ENCODE assay signal across 10 cellular contexts in genomic region chr10:11824376-11824775, GRCh38. TPM values are rescaled to one million over a fixed set of nuclear protein-coding genes. Genes with fewer than 3 reads are reported as not detected.
DNase-seq lines count a peak whose midpoint lies in the region; ATAC-seq lines count a peak whose summit lies in the region.
"Had no signal": no experiment of that assay in that cellular context is flagged by ENCODE, and none has a peak within 500 bp of the region (broad histone marks: within the 10 kb centered on the region; RNA-seq: fewer than 3 reads in every experiment).

No MANE protein-coding gene starts in this region.

- CTCF ChIA-PET in activated CD8-positive, alpha-beta memory T cell treated with anti-CD3 and anti-CD28 coated beads, Interleukin-2, amount 10 ng/mL, durations not matched to agents 7 days and 5 days (lab: Charles Lee) = no interaction called here

- H3K9ac ChIP-seq in subcutaneous abdominal adipose tissue (ENCODE audit: low read length in 5 of 5) = peak overlapping the region in 3 of 5 donors; percentile 56 to 74 (median 64)

- peaks cover 0 to 7% (median 0%) of the 10 kb centered on the region in 5 donors for H3K27me3 ChIP-seq in subcutaneous abdominal adipose tissue (ENCODE audit: control insufficient read depth in 5 of 5, insufficient read depth in 4 of 5, low read length in 5 of 5)

- peaks cover 11% of the 10 kb centered on the region for H3K4me1 Mint-ChIP-seq in activated CD8-positive, alpha-beta memory T cell treated with anti-CD3 and anti-CD28 coated beads, Interleukin-2, amount 10 ng/mL, durations not matched to agents 7 days and 5 days
- H3K4me1 Mint-ChIP-seq in activated naive CD8-positive, alpha-beta T cell treated with anti-CD3 and anti-CD28 coated beads for 36 hours = peaks cover 11% of the 10 kb centered on the region

- no peaks in the 10 kb centered on the region for H3K36me3 ChIP-seq in subcutaneous abdominal adipose tissue (ENCODE audit: control insufficient read depth in 5 of 5, insufficient read depth in 5 of 5, low read length in 5 of 5)

- H3K4me3 Mint-ChIP-seq in activated CD8-positive, alpha-beta memory T cell treated with anti-CD3 and anti-CD28 coated beads, Interleukin-2, amount 10 ng/mL, durations not matched to agents 7 days and 5 days = peak overlapping the region; percentile 61
- peak overlapping the region; percentile 78 for H3K4me3 Mint-ChIP-seq in activated naive CD8-positive, alpha-beta T cell treated with anti-CD3 and anti-CD28 coated beads for 36 hours

- no peaks in the 10 kb centered on the region for H3K9me3 Mint-ChIP-seq in activated CD8-positive, alpha-beta memory T cell treated with anti-CD3 and anti-CD28 coated beads, Interleukin-2, amount 10 ng/mL, durations not matched to agents 7 days and 5 days (ENCODE audit: low read depth)
- no peaks in the 10 kb centered on the region for H3K9me3 Mint-ChIP-seq in activated naive CD8-positive, alpha-beta T cell treated with anti-CD3 and anti-CD28 coated beads for 36 hours

- intact Hi-C loops in left colon (cut with DNase I, micrococcal nuclease) = no loop called here

- no peak overlapping the region for H3K27ac ChIP-seq in subcutaneous abdominal adipose tissue (ENCODE audit: low read depth, low read length)

- no peaks in the 10 kb centered on the region for H3K9me3 ChIP-seq in subcutaneous abdominal adipose tissue (ENCODE audit: control insufficient read depth in 5 of 5, low read length in 5 of 5)

- peaks cover 61% of the 10 kb centered on the region for H3K27me3 Mint-ChIP-seq in activated CD8-positive, alpha-beta memory T cell treated with anti-CD3 and anti-CD28 coated beads, Interleukin-2, amount 10 ng/mL, durations not matched to agents 7 days and 5 days
- peaks cover 61% of the 10 kb centered on the region for H3K27me3 Mint-ChIP-seq in activated naive CD8-positive, alpha-beta T cell treated with anti-CD3 and anti-CD28 coated beads for 36 hours

- H3K4me3 ChIP-seq in iPS-11a (ENCODE audit: low read depth, low read length) = peak overlapping the region; percentile 55
- H3K4me3 ChIP-seq in subcutaneous abdominal adipose tissue (ENCODE audit: low read depth in 1 of 5, low read length in 5 of 5) = peak overlapping the region in 2 of 5 donors; percentile 57 to 75

- no peak overlapping the region for H3K27ac Mint-ChIP-seq in activated CD8-positive, alpha-beta memory T cell treated with anti-CD3 and anti-CD28 coated beads, Interleukin-2, amount 10 ng/mL, durations not matched to agents 7 days and 5 days
- no peak overlapping the region for H3K27ac Mint-ChIP-seq in activated naive CD8-positive, alpha-beta T cell treated with anti-CD3 and anti-CD28 coated beads for 36 hours

- peaks cover 0 to 26% (median 23%) of the 10 kb centered on the region in 5 donors for H3K4me1 ChIP-seq in subcutaneous abdominal adipose tissue (ENCODE audit: control insufficient read depth in 5 of 5, insufficient read depth in 5 of 5, low read length in 5 of 5)

- DNase-seq in activated CD8-positive, alpha-beta memory T cell treated with anti-CD3 and anti-CD28 coated beads, Interleukin-2, amount 10 ng/mL, durations not matched to agents 7 days and 5 days = no peak
- no peak for DNase-seq in activated CD8-positive, alpha-beta memory T cell treated with anti-CD3 and anti-CD28 coated beads, Interleukin-2, amount 50 U/mL, for 48 hours
- no peak for DNase-seq in activated naive CD8-positive, alpha-beta T cell treated with anti-CD3 and anti-CD28 coated beads for 36 hours
- no peak for DNase-seq in left colon
- no peak for DNase-seq in stimulated activated CD4-positive, alpha-beta T cell treated with anti-CD3 and anti-CD28 coated beads, Interleukin-15, amount 100 ng/mL, for 24 hours
- DNase-seq: amygdala, NCI-H1105 treated with DMSO at 0.1 percent for 48 hours had no signal

- no peaks in the 10 kb centered on the region for H3K36me3 Mint-ChIP-seq in activated CD8-positive, alpha-beta memory T cell treated with anti-CD3 and anti-CD28 coated beads, Interleukin-2, amount 10 ng/mL, durations not matched to agents 7 days and 5 days
- H3K36me3 Mint-ChIP-seq in activated naive CD8-positive, alpha-beta T cell treated with anti-CD3 and anti-CD28 coated beads for 36 hours = no peaks in the 10 kb centered on the region

- ATAC-seq in activated CD8-positive, alpha-beta memory T cell treated with anti-CD3 and anti-CD28 coated beads, Interleukin-2, amount 10 ng/mL, durations not matched to agents 7 days and 5 days = no peak
- ATAC-seq in left colon (no peak), HG02678 (IDR thresholded peaks at IDR 0.05; ENCODE audit: unreplicated experiment) (no peak)

RNA-seq across cellular contexts. Expression of gene PROSER2, which starts 1.2 kb away (rescaled TPM):
- total RNA-seq in activated CD8-positive, alpha-beta memory T cell treated with anti-CD3 and anti-CD28 coated beads, Interleukin-2, amount 10 ng/mL, durations not matched to agents 7 days and 5 days = under 1 TPM; 0.23 TPM
- 1 to 10 TPM; 1.5 to 2.8 TPM for total RNA-seq in activated naive CD8-positive, alpha-beta T cell treated with anti-CD3 and anti-CD28 coated beads for 36 hours
- 10 to 100 TPM; 10.3 to 11.3 TPM for total RNA-seq in left colon
